11 cellular contexts compared by ENCODE assay signal in the genomic region with DNA sequence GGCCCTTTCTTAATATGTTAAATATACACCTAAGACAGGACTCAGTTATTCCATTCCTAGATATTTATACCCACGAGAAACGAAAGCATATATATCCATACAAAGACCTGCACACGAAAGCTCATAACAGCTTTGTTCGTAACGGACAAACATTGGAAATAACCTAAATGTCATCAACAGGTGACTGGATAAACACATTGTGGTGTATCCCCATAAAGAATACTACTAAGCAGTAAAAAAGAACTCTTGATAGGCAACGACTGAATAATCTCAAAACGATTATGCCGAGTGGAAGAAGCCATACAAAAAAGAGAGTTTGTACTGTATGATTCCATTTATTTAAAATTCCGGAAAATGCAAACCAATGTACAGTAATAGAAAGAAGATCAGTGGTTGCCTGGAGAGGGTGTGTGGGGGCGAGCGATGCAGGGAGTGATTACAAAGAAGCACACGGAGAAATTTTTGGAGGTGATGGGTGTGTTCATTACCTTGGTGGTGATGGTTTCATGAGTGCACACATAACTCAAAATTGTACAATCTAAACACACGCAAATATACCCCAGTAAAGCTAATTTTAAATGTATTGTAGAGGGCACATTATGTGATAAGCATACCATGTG. TPM values are rescaled to one million over a fixed set of nuclear protein-coding genes. Genes with fewer than 3 reads are reported as not detected.
DNase-seq lines count a peak whose midpoint lies in the region; ATAC-seq and TF ChIP-seq lines count a peak whose summit lies in the region.
"Had no signal": no experiment of that assay in that cellular context is flagged by ENCODE, and none has a peak within 500 bp of the region (broad histone marks: within the 10 kb centered on the region; RNA-seq: fewer than 3 reads in every experiment).

No MANE protein-coding gene starts in this region.

- H3F3A ChIP-seq in PC-3 (ENCODE audit: low read length, unreplicated experiment) = peaks cover 3% of the 10 kb centered on the region

- no peak for DNase-seq in activated T-cell treated with anti-CD3 and anti-CD28 coated beads, Interleukin-2, amount 50 U/mL, for 24 hours
- no peak for DNase-seq in activated T-cell treated with anti-CD3 and anti-CD28 coated beads, Interleukin-2, amount 50 U/mL, for 48 hours
- DNase-seq in PC-3 (peak; percentile 5), endodermal cell (no peak), Peyer's patch (no peak), brain microvascular endothelial cell (no peak)
- DNase-seq: NCI-H1105 had no signal

- TF ChIP-seq CTCF in PC-3 (conservative IDR thresholded peaks at IDR 0.05; ENCODE audit: low read depth, low read length) (no peak), endodermal cell (conservative IDR thresholded peaks at IDR 0.05) (no peak), Peyer's patch (IDR thresholded peaks at IDR 0.05) (no peak), brain microvascular endothelial cell (IDR thresholded peaks at IDR 0.05; ENCODE audit: low read depth, low read length, missing control alignments) (no peak)

- CTCF ChIA-PET in PC-3 (lab: Charles Lee) = interaction anchor here (0.6 to 0.7 kb wide), 4 partner anchors 52 to 222 kb away, joined by 3 to 4 read pairs (median 4); no protein-coding TSS in a partner anchor

- ATAC-seq in PC-3 (no peak), HG03196 (IDR thresholded peaks at IDR 0.05; ENCODE audit: unreplicated experiment) (no peak)

- POLR2A ChIA-PET in PC-3 (lab: Charles Lee; ENCODE audit: unreplicated experiment) = interaction anchor here (0.6 kb wide), 1 partner anchor 43 kb away, joined by 3 read pairs; no protein-coding TSS in a partner anchor

- WGBS in endodermal cell (ENCODE audit: insufficient coverage in 1 of 2, insufficient read length in 1 of 2), 2 experiments = 91 to 93% methylated on average over 9 to 13 of the region's 13 CpGs

- no peak overlapping the region for H3K27ac ChIP-seq in PC-3 (ENCODE audit: low read length)
- H3K27ac ChIP-seq in endodermal cell (ENCODE audit: low read depth, low read length) = no peak overlapping the region
- no peak overlapping the region for H3K27ac ChIP-seq in Peyer's patch
- no peak overlapping the region for H3K27ac ChIP-seq in brain microvascular endothelial cell
- H3K27ac ChIP-seq: neutrophil had no signal

- H3K4me2 ChIP-seq in PC-3 (ENCODE audit: low read length) (peak overlapping the region; percentile 93), skeletal muscle satellite cell (ENCODE audit: low read length) (peak overlapping the region; percentile 86)

- H3K4me3 Mint-ChIP-seq in activated T-cell treated with anti-CD3 and anti-CD28 coated beads, Interleukin-2, amount 50 U/mL, for 24 hours = peak overlapping the region; percentile 84
- peak overlapping the region; percentile 62 for H3K4me3 Mint-ChIP-seq in endodermal cell

- H3K27me3 ChIP-seq in PC-3 (ENCODE audit: low read length) (no peaks in the 10 kb centered on the region), endodermal cell (ENCODE audit: control insufficient read depth, insufficient read depth, low read length, poor library complexity, severe bottlenecking) (peaks cover 17% of the 10 kb centered on the region), skeletal muscle satellite cell (ENCODE audit: control insufficient read depth, insufficient read depth, low read length) (no peaks in the 10 kb centered on the region), Peyer's patch (peaks cover 0 to 5% of the 10 kb centered on the region in 2 donors), brain microvascular endothelial cell (replicated peaks) (peaks cover 17% of the 10 kb centered on the region)

- H3K27me3 Mint-ChIP-seq in activated T-cell treated with anti-CD3 and anti-CD28 coated beads, Interleukin-2, amount 50 U/mL, for 24 hours = peaks cover 68% of the 10 kb centered on the region
- peaks cover 51% of the 10 kb centered on the region for H3K27me3 Mint-ChIP-seq in endodermal cell (ENCODE audit: insufficient read depth)

- intact Hi-C loops in PC-3 (cut with micrococcal nuclease) = loop anchor here (1.0 to 5.0 kb wide), 4 partner anchors 47 to 233 kb away; no protein-coding TSS in a partner anchor

- no TSS peak for BruUV-seq in PC-3 (replicated peaks; lab: Mats Ljungman, UMichigan)

- in situ Hi-C loops in brain microvascular endothelial cell (cut with HindIII; ENCODE audit: low pct_ligation_motif_present, low sequenced_read_pairs) = no loop called here

- peak overlapping the region; percentile 88 for H2AFZ ChIP-seq in PC-3 (ENCODE audit: low read length)

- no peak for TF ChIP-seq POLR2A in Peyer's patch (IDR thresholded peaks at IDR 0.05)

- H3K36me3 ChIP-seq in PC-3 (ENCODE audit: low read depth, low read length) (no peaks in the 10 kb centered on the region), endodermal cell (ENCODE audit: control insufficient read depth, insufficient read depth, low read length) (no peaks in the 10 kb centered on the region), skeletal muscle satellite cell (ENCODE audit: insufficient read depth, low read length) (no peaks in the 10 kb centered on the region), Peyer's patch (no peaks in the 10 kb centered on the region), brain microvascular endothelial cell (replicated peaks) (no peaks in the 10 kb centered on the region)
- H3K36me3 ChIP-seq: HAP-1, neutrophil had no signal

- peak overlapping the region; percentile 83 for H3K4me3 ChIP-seq in PC-3 (ENCODE audit: low read length)
- peak overlapping the region; percentile 80 for H3K4me3 ChIP-seq in endodermal cell (ENCODE audit: low read length)
- peak overlapping the region; percentile 83 for H3K4me3 ChIP-seq in skeletal muscle satellite cell (ENCODE audit: low read length)
- H3K4me3 ChIP-seq in Peyer's patch = peak overlapping the region in 1 of 4 donors; percentile 57
- H3K4me3 ChIP-seq in brain microvascular endothelial cell (ENCODE audit: low read depth, low read length) = no peak overlapping the region

- H3K4me1 ChIP-seq in PC-3 (ENCODE audit: insufficient read depth, low read length) = peaks cover 24% of the 10 kb centered on the region
- H3K4me1 ChIP-seq in endodermal cell (ENCODE audit: control insufficient read depth, insufficient read depth, low read length) = peaks cover 4% of the 10 kb centered on the region
- peaks cover 12% of the 10 kb centered on the region for H3K4me1 ChIP-seq in skeletal muscle satellite cell (ENCODE audit: control insufficient read depth, insufficient read depth, low read length)
- peaks cover 0 to 7% (median 3%) of the 10 kb centered on the region in 4 donors for H3K4me1 ChIP-seq in Peyer's patch

- 0 out of 2 replicates have a peak, but pooled peaks cover 15% of the 10 kb centered on the region for H4K20me1 ChIP-seq in PC-3 (ENCODE audit: low read length)

- H3K9me2 ChIP-seq in PC-3 (replicated peaks; ENCODE audit: low read length) = no peaks in the 10 kb centered on the region

- H3K27ac Mint-ChIP-seq in activated T-cell treated with anti-CD3 and anti-CD28 coated beads, Interleukin-2, amount 50 U/mL, for 24 hours = no peak overlapping the region
- H3K27ac Mint-ChIP-seq in endodermal cell = no peak overlapping the region

- peaks cover 38% of the 10 kb centered on the region for H3K79me2 ChIP-seq in PC-3 (ENCODE audit: low read length)

- no peaks in the 10 kb centered on the region for H3K9me3 Mint-ChIP-seq in activated T-cell treated with anti-CD3 and anti-CD28 coated beads, Interleukin-2, amount 50 U/mL, for 24 hours
- no peaks in the 10 kb centered on the region for H3K9me3 Mint-ChIP-seq in endodermal cell

- H3K9me3 ChIP-seq in PC-3 (ENCODE audit: low read length) (no peaks in the 10 kb centered on the region), endodermal cell (ENCODE audit: control insufficient read depth, low read length) (no peaks in the 10 kb centered on the region), skeletal muscle satellite cell (replicated peaks; ENCODE audit: low read length) (no peaks in the 10 kb centered on the region), Peyer's patch (no peaks in the 10 kb centered on the region)
- H3K9me3 ChIP-seq: HAP-1, neutrophil had no signal

- H3K36me3 Mint-ChIP-seq in activated T-cell treated with anti-CD3 and anti-CD28 coated beads, Interleukin-2, amount 50 U/mL, for 24 hours (ENCODE audit: low read depth) = no peaks in the 10 kb centered on the region
- H3K36me3 Mint-ChIP-seq in endodermal cell (ENCODE audit: low read depth) = no peaks in the 10 kb centered on the region

- no peak overlapping the region for H3K9ac ChIP-seq in PC-3 (ENCODE audit: low read length)
- no peak overlapping the region for H3K9ac ChIP-seq in endodermal cell (ENCODE audit: extremely low read depth, low read length, poor library complexity, severe bottlenecking)
- H3K9ac ChIP-seq in skeletal muscle satellite cell (ENCODE audit: low read depth, low read length) = no peak overlapping the region

- peaks cover 18% of the 10 kb centered on the region for H3K4me1 Mint-ChIP-seq in activated T-cell treated with anti-CD3 and anti-CD28 coated beads, Interleukin-2, amount 50 U/mL, for 24 hours (ENCODE audit: low read depth)
- H3K4me1 Mint-ChIP-seq in endodermal cell = peaks cover 9% of the 10 kb centered on the region

RNA-seq across cellular contexts. Expression of a gene that starts 1.4 kb away (rescaled TPM):
- total RNA-seq in PC-3 (2014; rRNA removed) (10.7 and 12.7 TPM in 2 replicates), endodermal cell (1 to 10 TPM; 9.5 to 9.7 TPM), Peyer's patch (1 to 10 TPM in 1 of 4 donors, under 1 TPM in 1, not detected in 2; 0.28 to 4.1 TPM)
- 6.6 TPM for polyA plus RNA-seq in endodermal cell (2013, experiment 1 of 2)
- 6.5 TPM for polyA plus RNA-seq in endodermal cell (2013, experiment 2 of 2)
- 2.5 and 6.6 TPM in 2 replicates for total RNA-seq in skeletal muscle satellite cell (2012; rRNA removed)
